In genomic region chr2:98875081-98875728, GRCh38 we compare ENCODE assay signal across 19 cellular contexts.
DNase-seq lines count a peak whose midpoint lies in the region; ATAC-seq and FAIRE-seq lines count a peak whose summit lies in the region.
"Had no signal": no experiment of that assay in that cellular context is flagged by ENCODE, and none has a peak within 500 bp of the region (broad histone marks: within the 10 kb centered on the region; RNA-seq: fewer than 3 reads in every experiment).

No MANE protein-coding gene starts in this region.

- H3K9me3 Mint-ChIP-seq in activated T-cell treated with anti-CD3 and anti-CD28 coated beads, Interleukin-2, amount 50 U/mL, for 4 hours: no peaks in the 10 kb centered on the region

- no peak for DNase-seq in activated T-cell treated with anti-CD3 and anti-CD28 coated beads, Interleukin-2, amount 50 U/mL, for 4 hours
- DNase-seq in activated T-cell treated with anti-CD3 and anti-CD28 coated beads for 4 hours: no peak
- DNase-seq in left kidney (ENCODE audit: low read depth, low spot score): peak; percentile 25
- DNase-seq in urothelium cell line (ENCODE audit: low spot score): no peak
- no peak for DNase-seq in D341Med (ENCODE audit: low spot score)
- DNase-seq in T-helper 9 cell: no peak
- DNase-seq: activated CD4-positive, alpha-beta T cell treated with anti-CD3 and anti-CD28 coated beads for 1 hour; activated T-cell treated with anti-CD3 and anti-CD28 coated beads, Interleukin-2, amount 50 U/mL, for 48 hours; Caco-2; effector memory CD4-positive, alpha-beta T cell; GOT3; kidney glomerular epithelial cell; mucosa of descending colon; MV-4-11; ovary; SIG-M5 had no signal

- peak; percentile 27 to 74 for ATAC-seq in activated T-cell treated with anti-CD3 and anti-CD28 coated beads, Interleukin-2, amount 50 U/mL, for 4 hours
- ATAC-seq in HG03565 (IDR thresholded peaks at IDR 0.05; ENCODE audit: unreplicated experiment): peak; percentile 65
- ATAC-seq in HG03196 (IDR thresholded peaks at IDR 0.05; ENCODE audit: unreplicated experiment): no peak
- ATAC-seq: HepG2, mucosa of descending colon had no signal

- peak; percentile 58 for FAIRE-seq in urothelium cell line (lab: Jason Lieb, UNC)
- FAIRE-seq: HepG2 had no signal

- peaks cover 3% of the 10 kb centered on the region for H3K27me3 Mint-ChIP-seq in activated T-cell treated with anti-CD3 and anti-CD28 coated beads, Interleukin-2, amount 50 U/mL, for 4 hours (ENCODE audit: low read depth)

- no peaks in the 10 kb centered on the region for H3K4me1 Mint-ChIP-seq in activated T-cell treated with anti-CD3 and anti-CD28 coated beads, Interleukin-2, amount 50 U/mL, for 4 hours (ENCODE audit: low read depth)

- no peaks in the 10 kb centered on the region for H3K36me3 Mint-ChIP-seq in activated T-cell treated with anti-CD3 and anti-CD28 coated beads, Interleukin-2, amount 50 U/mL, for 4 hours (ENCODE audit: insufficient read depth)

- H3K4me3 Mint-ChIP-seq in activated T-cell treated with anti-CD3 and anti-CD28 coated beads, Interleukin-2, amount 50 U/mL, for 4 hours: no peak overlapping the region
